In the genomic region with DNA sequence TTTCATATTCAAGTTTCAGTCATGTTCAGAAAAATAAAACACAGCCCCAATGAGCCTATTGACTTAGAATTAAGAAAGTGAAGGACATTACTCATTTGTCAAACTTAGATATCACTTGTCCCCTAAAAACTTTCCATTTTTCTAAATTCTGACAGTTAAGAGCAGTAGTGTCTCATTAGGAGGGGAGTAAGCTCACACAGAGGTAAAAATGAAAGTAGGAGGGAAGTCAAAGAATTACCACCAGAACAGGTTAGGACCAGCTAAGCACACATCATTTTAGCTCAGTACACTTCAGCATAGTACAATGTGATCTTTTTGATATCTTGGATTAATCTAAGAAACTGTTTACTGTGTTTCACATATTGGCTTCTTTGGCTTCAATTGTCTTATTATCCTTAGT, we compare ENCODE assay signal across 11 cellular contexts.
DNase-seq lines count a peak whose midpoint lies in the region; ATAC-seq, FAIRE-seq and TF ChIP-seq lines count a peak whose summit lies in the region.
"Had no signal": no experiment of that assay in that cellular context is flagged by ENCODE, and none has a peak within 500 bp of the region (broad histone marks: within the 10 kb centered on the region; RNA-seq: fewer than 3 reads in every experiment).

No MANE protein-coding gene starts in this region.

- H3K18ac ChIP-seq in trophoblast cell (ENCODE audit: low read length) (no peak overlapping the region), H9 (ENCODE audit: insufficient read length, low read depth, low read length) (no peak overlapping the region)

- H3K79me2 ChIP-seq in MM.1S (ENCODE audit: low read length) = no peaks in the 10 kb centered on the region
- no peaks in the 10 kb centered on the region for H3K79me2 ChIP-seq in trophoblast cell (ENCODE audit: control insufficient read depth, insufficient read depth, low read length, poor library complexity)
- no peaks in the 10 kb centered on the region for H3K79me2 ChIP-seq in H9 (ENCODE audit: insufficient read depth, low read length)

- DNase-seq in D721Med (ENCODE audit: insufficient read length, low spot score) (no peak), MM.1S (peak; percentile 24), lower lobe of right lung (no peak), trophoblast cell (no peak), H9 (no peak), iPS-NIHi11 (ENCODE audit: low spot score) (no peak)
- DNase-seq: activated T-cell treated with anti-CD3 and anti-CD28 coated beads for 4 hours, NCI-H1417 treated with DMSO at 0.1 percent for 48 hours, SW 1271 had no signal

- H3K14ac ChIP-seq in trophoblast cell (ENCODE audit: low read length) = no peak overlapping the region
- H3K14ac ChIP-seq in H9 (ENCODE audit: insufficient read depth, low read length) = no peak overlapping the region

- H3K4me3 Mint-ChIP-seq in H9 = no peak overlapping the region

- H4K91ac ChIP-seq in trophoblast cell (ENCODE audit: low read depth, low read length) (no peak overlapping the region), H9 (ENCODE audit: insufficient read length, low read depth, low read length) (no peak overlapping the region)

- TF ChIP-seq CTCF in D721Med (IDR thresholded peaks at IDR 0.05; ENCODE audit: insufficient read depth, missing control alignments) (no peak), MM.1S (IDR thresholded peaks at IDR 0.05; ENCODE audit: low read length) (no peak), lower lobe of right lung (IDR thresholded peaks at IDR 0.05) (no peak), H9 (conservative IDR thresholded peaks at IDR 0.05) (no peak)

- H3K79me1 ChIP-seq in trophoblast cell (ENCODE audit: low read length) (peaks cover 7% of the 10 kb centered on the region), H9 (ENCODE audit: insufficient read depth, low read depth, low read length, poor library complexity, severe bottlenecking) (no peaks in the 10 kb centered on the region)

- no peak overlapping the region for H2BK5ac ChIP-seq in trophoblast cell (ENCODE audit: low read depth, low read length, poor library complexity)
- H2BK5ac ChIP-seq in H9 (ENCODE audit: insufficient read length, low read length) = no peak overlapping the region

- H3K27me3 ChIP-seq in MM.1S (replicated peaks; ENCODE audit: insufficient read depth, low read length) (no peaks in the 10 kb centered on the region), lower lobe of right lung (ENCODE audit: low read depth) (no peaks in the 10 kb centered on the region), trophoblast cell (ENCODE audit: insufficient read depth, low read length) (no peaks in the 10 kb centered on the region), H9 (ENCODE audit: insufficient read depth, low read length) (no peaks in the 10 kb centered on the region)

- peaks cover 31 to 53% of the 10 kb centered on the region in 2 experiments for H3K4me1 Mint-ChIP-seq in H9

- H2AK5ac ChIP-seq in trophoblast cell (ENCODE audit: low read length) (no peak overlapping the region), H9 (ENCODE audit: insufficient read length, low read length) (no peak overlapping the region)

- H4K12ac ChIP-seq in trophoblast cell (ENCODE audit: low read depth, low read length) = no peak overlapping the region

- H3K9me3 ChIP-seq in MM.1S (replicated peaks; ENCODE audit: insufficient read depth, low read length) (no peaks in the 10 kb centered on the region), lower lobe of right lung (no peaks in the 10 kb centered on the region), trophoblast cell (ENCODE audit: insufficient read depth, low read depth, low read length) (no peaks in the 10 kb centered on the region), H9 (ENCODE audit: control insufficient read depth, low read depth, low read length) (no peaks in the 10 kb centered on the region)

- H2AFZ ChIP-seq in MM.1S (ENCODE audit: low read length) = no peak overlapping the region
- no peak overlapping the region for H2AFZ ChIP-seq in trophoblast cell (ENCODE audit: insufficient read depth, low read length, poor library complexity)
- no peak overlapping the region for H2AFZ ChIP-seq in H9 (ENCODE audit: low read length)

- H3K23me2 ChIP-seq in H9 (ENCODE audit: insufficient read length, low read depth, low read length, poor library complexity, severe bottlenecking) = no peaks in the 10 kb centered on the region

- no peak overlapping the region for H3K4me3 ChIP-seq in MM.1S (ENCODE audit: low read length)
- no peak overlapping the region for H3K4me3 ChIP-seq in lower lobe of right lung
- no peak overlapping the region for H3K4me3 ChIP-seq in trophoblast cell (ENCODE audit: low read depth, low read length)

- no peak overlapping the region for H4K5ac ChIP-seq in H9 (ENCODE audit: insufficient read length, low read depth, low read length)

- H3K56ac ChIP-seq in H9 (ENCODE audit: insufficient read length, low read depth, low read length) = no peak overlapping the region

- H4K20me1 ChIP-seq in MM.1S (ENCODE audit: insufficient read depth, low read length) (no peaks in the 10 kb centered on the region), H9 (ENCODE audit: control insufficient read depth, insufficient read depth, insufficient read length) (no peaks in the 10 kb centered on the region)

- H3K9me2 ChIP-seq in MM.1S (replicated peaks; ENCODE audit: insufficient read depth, low read length) = no peaks in the 10 kb centered on the region

- H3K23ac ChIP-seq in trophoblast cell (ENCODE audit: low read length) (no peak overlapping the region), H9 (ENCODE audit: insufficient read length, low read depth, low read length) (no peak overlapping the region)

- no peaks in the 10 kb centered on the region for H3K36me3 Mint-ChIP-seq in H9 (ENCODE audit: insufficient read depth in 1 of 3, low read depth in 3 of 3)

- no peak overlapping the region for H2BK20ac ChIP-seq in H9 (ENCODE audit: low read depth, low read length, poor library complexity, severe bottlenecking)

- H2BK15ac ChIP-seq in H9 (ENCODE audit: low read depth, low read length) = no peak overlapping the region

- H3K27ac ChIP-seq in MM.1S (ENCODE audit: low read length) (no peak overlapping the region), lower lobe of right lung (no peak overlapping the region), trophoblast cell (ENCODE audit: low read depth, low read length) (no peak overlapping the region), H9 (ENCODE audit: insufficient read length, low read depth, low read length) (no peak overlapping the region)

- H3K9ac ChIP-seq in MM.1S (ENCODE audit: low read length) = no peak overlapping the region
- no peak overlapping the region for H3K9ac ChIP-seq in trophoblast cell (ENCODE audit: low read length)
- no peak overlapping the region for H3K9ac ChIP-seq in H9 (ENCODE audit: extremely low read depth, insufficient read length, low read length)

- H4K8ac ChIP-seq in trophoblast cell (ENCODE audit: low read depth, low read length) = no peak overlapping the region
- H4K8ac ChIP-seq in H9 (replicated peaks; ENCODE audit: insufficient read length, low read depth, low read length) = no peak overlapping the region

- H3K4me1 ChIP-seq in MM.1S (ENCODE audit: low read length) (no peaks in the 10 kb centered on the region), lower lobe of right lung (no peaks in the 10 kb centered on the region), trophoblast cell (ENCODE audit: control insufficient read depth in 1 of 2, insufficient read depth in 2 of 2, low read length in 2 of 2) (peaks cover 2 to 3% of the 10 kb centered on the region in 2 experiments), H9 (ENCODE audit: insufficient read depth, low read length) (peaks cover 5% of the 10 kb centered on the region; the same call in 1 of the 2 replicates)

- H3K4ac ChIP-seq in trophoblast cell (ENCODE audit: low read depth, low read length) (no peak overlapping the region), H9 (ENCODE audit: low read depth, low read length) (no peak overlapping the region)

- no peaks in the 10 kb centered on the region for H3K9me3 Mint-ChIP-seq in H9

- no peak overlapping the region for H2BK12ac ChIP-seq in trophoblast cell (ENCODE audit: low read length)
- no peak overlapping the region for H2BK12ac ChIP-seq in H9 (ENCODE audit: insufficient read length, low read depth, low read length)

- H3K36me3 ChIP-seq in MM.1S (replicated peaks; ENCODE audit: insufficient read depth, low read length) (no peaks in the 10 kb centered on the region), lower lobe of right lung (no peaks in the 10 kb centered on the region), trophoblast cell (ENCODE audit: control insufficient read depth in 1 of 2, insufficient read depth in 2 of 2, low read length in 2 of 2) (no peaks in the 10 kb centered on the region)

- H3T11ph ChIP-seq in H9 (ENCODE audit: low read length) = no peak overlapping the region

- FAIRE-seq in D721Med (lab: Jason Lieb, UNC) = peak; percentile 56

- H3K4me2 ChIP-seq in MM.1S (ENCODE audit: low read depth, low read length) (no peak overlapping the region), trophoblast cell (ENCODE audit: low read length) (no peak overlapping the region), H9 (ENCODE audit: insufficient read depth, insufficient read length, low read length) (no peak overlapping the region)

- intact Hi-C loops in lower lobe of right lung (cut with DNase I) = no loop called here

- no peaks in the 10 kb centered on the region for H3F3A ChIP-seq in MM.1S (ENCODE audit: insufficient read depth, low read length)

- no peak overlapping the region for H2BK120ac ChIP-seq in trophoblast cell (ENCODE audit: insufficient read depth, low read length, poor library complexity)
- no peak overlapping the region for H2BK120ac ChIP-seq in H9 (ENCODE audit: low read depth, low read length, poor library complexity, severe bottlenecking)

- no peaks in the 10 kb centered on the region for H3K27me3 Mint-ChIP-seq in H9 (ENCODE audit: low read depth)

- H3K27ac Mint-ChIP-seq in H9 = no peak overlapping the region

- ATAC-seq in GM19395 (IDR thresholded peaks at IDR 0.05; ENCODE audit: unreplicated experiment) (peak; percentile 94), HG02885 (IDR thresholded peaks at IDR 0.05; ENCODE audit: poor library complexity, unreplicated experiment) (peak; percentile 84), lower lobe of right lung (no peak)

Comparison
In these comparisons a context has a peak if more than half of its experiments do, and no peak if none do; other contexts are left out.
1. ATAC-seq: peak in GM19395 (single experiment) and HG02885 (single experiment); none in lower lobe of right lung (0 of 2).